Comparison of ENCODE assay signal across 8 cellular contexts in genomic region chr2:127226520-127227263, GRCh38. TPM values are rescaled to one million over a fixed set of nuclear protein-coding genes. Genes with fewer than 3 reads are reported as not detected.
DNase-seq lines count a peak whose midpoint lies in the region; FAIRE-seq and TF ChIP-seq lines count a peak whose summit lies in the region.

No MANE protein-coding gene starts in this region.

- no peak for TF ChIP-seq CTCF in GM06990 (IDR thresholded peaks at IDR 0.05; ENCODE audit: insufficient read depth, low read length, poor library complexity, severe bottlenecking)
- TF ChIP-seq CTCF in astrocyte of the spinal cord (IDR thresholded peaks at IDR 0.05; ENCODE audit: low read depth, low read length), result no peak
- TF ChIP-seq CTCF in nephron progenitor cell (IDR thresholded peaks at IDR 0.05), result no peak

- H3K36me3 Mint-ChIP-seq in nephron progenitor cell (ENCODE audit: low read depth), result peaks cover 13% of the 10 kb centered on the region

- intact Hi-C loops in cardiac septum (cut with DNase I), result no loop called here

- H3K27me3 ChIP-seq in GM06990 (replicated peaks; ENCODE audit: control insufficient read depth, insufficient read depth, low read length), result no peaks in the 10 kb centered on the region

- H3K4me3 ChIP-seq in GM06990 (replicated peaks; ENCODE audit: low read depth, low read length) (peak overlapping the region; percentile 25; the same call in 1 of the 2 replicates), astrocyte of the spinal cord (ENCODE audit: low read depth, low read length) (no peak overlapping the region)

- DNase-seq in GM06990 (ENCODE audit: extremely low read depth, insufficient read length), result peak; percentile 28
- DNase-seq in H54 (ENCODE audit: insufficient read length, low spot score), result peak; percentile 71
- peak; percentile 14 for DNase-seq in NCI-H128 (lab: John Stamatoyannopoulos, UW; ENCODE audit: unreplicated experiment)
- DNase-seq in astrocyte of the spinal cord (ENCODE audit: low read depth, low spot score), result peak; percentile 93
- DNase-seq in nephron progenitor cell, result no peak
- DNase-seq in cardiac septum (ENCODE audit: low spot score), result no peak
- DNase-seq in NOMO-1 (lab: John Stamatoyannopoulos, UW; ENCODE audit: unreplicated experiment in 2 of 2), result no peak
- no peak for DNase-seq in NCI-H82 treated with DMSO at 0.1 percent for 48 hours (lab: John Stamatoyannopoulos, UW; ENCODE audit: unreplicated experiment)

- H3K9me3 Mint-ChIP-seq in nephron progenitor cell, result peaks cover 26% of the 10 kb centered on the region

- peak overlapping the region; percentile 93 for H3K27ac Mint-ChIP-seq in nephron progenitor cell

- no peaks in the 10 kb centered on the region for H3K27me3 Mint-ChIP-seq in nephron progenitor cell (ENCODE audit: low read depth, poor library complexity)

- peak; percentile 64 for FAIRE-seq in H54 (lab: Jason Lieb, UNC)

- H3K4me1 Mint-ChIP-seq in nephron progenitor cell, result peaks cover 40% of the 10 kb centered on the region

- in situ Hi-C loops in astrocyte of the spinal cord (cut with HindIII; ENCODE audit: low sequenced_read_pairs), result no loop called here

- H3K4me3 Mint-ChIP-seq in nephron progenitor cell, result peak overlapping the region; percentile 66

- TF ChIP-seq POLR2A in H54 (IDR thresholded peaks at IDR 0.05; ENCODE audit: low read depth, low read length), result no peak

- H3K36me3 ChIP-seq in GM06990 (ENCODE audit: control insufficient read depth, insufficient read depth, low read length), result no peaks in the 10 kb centered on the region

RNA-seq across cellular contexts. Expression of gene CYP27C1, which starts 6.6 kb away (rescaled TPM):
- not detected for total RNA-seq in cardiac septum

Comparison
In these comparisons a context has a peak if more than half of its experiments do, and no peak if none do; other contexts are left out.
1. DNase-seq: peak in GM06990 (single experiment), H54 (single experiment), NCI-H128 (single experiment) and astrocyte of the spinal cord (single experiment); none in nephron progenitor cell (single experiment), cardiac septum (single experiment), NOMO-1 (0 of 2) and NCI-H82 treated with DMSO at 0.1 percent for 48 hours (single experiment).